1 cellular context compared by ENCODE assay signal in genomic region chr1:112508242-112509004, GRCh38.
TF ChIP-seq lines count a peak whose summit lies in the region.

WNT2B (plus strand) TSS chr1:112508965; CDS start chr1:112509263, 298 bp downstream.

TF ChIP-seq in HEK293, 187 proteins besides CTCF, POLR2A, EP300 and RAD21 (continued from another document and continues in another):
- TF ChIP-seq PRDM10 (tag by site-specific recombination; IDR thresholded peaks at IDR 0.05) (no peak), ZNF677 (tag by site-specific recombination; IDR thresholded peaks at IDR 0.05) (no peak), ZNF404 (tag by site-specific recombination; IDR thresholded peaks at IDR 0.05) (no peak), ZNF660 (tag by site-specific recombination; IDR thresholded peaks at IDR 0.05) (peak; percentile 68), ZEB2 (tag by site-specific recombination; IDR thresholded peaks at IDR 0.05) (peak; percentile 48; the same call in 1 of the 2 replicates), ZNF501 (tag by site-specific recombination; IDR thresholded peaks at IDR 0.05) (peak; percentile 23; the same call in 1 of the 2 replicates), ZNF837 (tag by site-specific recombination; IDR thresholded peaks at IDR 0.05) (no peak), ZNF112 (tag by site-specific recombination; IDR thresholded peaks at IDR 0.05) (no peak), ZNF560 (tag by site-specific recombination; IDR thresholded peaks at IDR 0.05; ENCODE audit: borderline replicate concordance) (no peak), KLF16 (tag by site-specific recombination; IDR thresholded peaks at IDR 0.05) (0 out of 2 replicates have a peak, but pooled peaks have one; percentile 26), ZBTB26 (tag by site-specific recombination; optimal IDR thresholded peaks at IDR 0.05) (peak; percentile 74), KLF17 (tag by site-specific recombination; IDR thresholded peaks at IDR 0.05) (peak; percentile 48; the same call in 1 of the 2 replicates), BCL6B (tag by site-specific recombination; IDR thresholded peaks at IDR 0.05) (no peak), ZNF280D (tag by site-specific recombination; IDR thresholded peaks at IDR 0.05) (no peak), SCRT2 (tag by site-specific recombination; IDR thresholded peaks at IDR 0.05) (no peak), SETDB1 (IDR thresholded peaks at IDR 0.05; ENCODE audit: insufficient read length, low read length) (no peak), OSR2 (tag by site-specific recombination; IDR thresholded peaks at IDR 0.05) (0 out of 2 replicates have a peak, but pooled peaks have one; percentile 21), ZNF350 (tag by site-specific recombination; IDR thresholded peaks at IDR 0.05) (no peak), ZXDB (tag by site-specific recombination; IDR thresholded peaks at IDR 0.05) (peak; percentile 70; the same call in 1 of the 2 replicates), SCRT1 (tag by site-specific recombination; IDR thresholded peaks at IDR 0.05; ENCODE audit: borderline replicate concordance) (no peak), ZBTB17 (tag by site-specific recombination; IDR thresholded peaks at IDR 0.05) (peak; percentile 80), TRIM28 (IDR thresholded peaks at IDR 0.05; ENCODE audit: borderline replicate concordance, low read length) (peak; percentile 59; the same call in 1 of the 2 replicates), ZBTB20 (tag by site-specific recombination; IDR thresholded peaks at IDR 0.05) (peak; percentile 45; the same call in 1 of the 2 replicates), ZNF366 (tag by site-specific recombination; conservative IDR thresholded peaks at IDR 0.05) (no peak), ZNF530 (tag by site-specific recombination; IDR thresholded peaks at IDR 0.05; ENCODE audit: low read depth) (no peak), ZNF292 (tag by site-specific recombination; IDR thresholded peaks at IDR 0.05; ENCODE audit: borderline replicate concordance, low read depth) (no peak), ZNF19 (tag by site-specific recombination; IDR thresholded peaks at IDR 0.05; ENCODE audit: low read depth) (no peak), IKZF3 (tag by site-specific recombination; IDR thresholded peaks at IDR 0.05) (no peak), HIC1 (tag by site-specific recombination; IDR thresholded peaks at IDR 0.05) (peak; percentile 61), PRDM6 (tag by site-specific recombination; IDR thresholded peaks at IDR 0.05) (no peak), ZNF121 (tag by site-specific recombination; IDR thresholded peaks at IDR 0.05) (0 out of 2 replicates have a peak, but pooled peaks have one; percentile 19), ZNF184 (tag by site-specific recombination; IDR thresholded peaks at IDR 0.05) (no peak), ZNF670 (tag by site-specific recombination; IDR thresholded peaks at IDR 0.05; ENCODE audit: low read depth) (no peak), ZNF747 (tag by site-specific recombination; IDR thresholded peaks at IDR 0.05) (no peak), ZBTB49 (tag by site-specific recombination; IDR thresholded peaks at IDR 0.05; ENCODE audit: low read depth) (no peak), ZNF623 (tag by site-specific recombination; IDR thresholded peaks at IDR 0.05) (no peak), TCF7L2 (IDR thresholded peaks at IDR 0.05; ENCODE audit: borderline replicate concordance, low read depth, low read length) (no peak), ZNF24 (tag by site-specific recombination; IDR thresholded peaks at IDR 0.05) (peak; percentile 82), ZBTB1 (tag by site-specific recombination; IDR thresholded peaks at IDR 0.05) (0 out of 2 replicates have a peak, but pooled peaks have one; percentile 55), ZNF596 (tag by site-specific recombination; IDR thresholded peaks at IDR 0.05) (no peak), ZNF280C (tag by site-specific recombination; IDR thresholded peaks at IDR 0.05) (no peak), KLF1 (tag by site-specific recombination; IDR thresholded peaks at IDR 0.05) (peak; percentile 7; the same call in 1 of the 2 replicates), ZNF664 (tag by site-specific recombination; IDR thresholded peaks at IDR 0.05) (no peak), GLIS1 (tag by site-specific recombination; IDR thresholded peaks at IDR 0.05) (peak; percentile 40)
